ENCODE assay signal across 1 cellular context in the genomic region with DNA sequence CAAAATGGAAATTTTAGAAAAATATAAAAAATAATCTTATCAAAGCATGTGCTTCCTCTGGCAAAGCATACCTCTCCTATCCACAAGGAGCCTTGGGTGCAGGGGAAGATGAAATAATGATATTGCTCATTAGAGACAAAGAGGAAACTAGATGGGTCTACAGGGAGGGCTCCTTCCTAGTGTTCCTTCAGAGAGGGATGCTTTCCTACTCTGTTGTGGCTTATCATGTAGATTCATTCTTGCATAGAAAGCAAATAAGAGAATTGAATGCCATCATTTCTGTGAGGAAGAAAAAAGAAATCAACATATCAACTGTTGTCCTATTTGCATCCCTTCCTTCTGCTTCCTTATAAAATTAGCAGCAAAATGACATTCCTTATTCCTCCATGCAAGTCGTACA.
TF ChIP-seq lines count a peak whose summit lies in the region.

No MANE protein-coding gene starts in this region.

TF ChIP-seq in GM23338, 12 proteins besides CTCF, POLR2A, EP300 and RAD21:
- TF ChIP-seq ZNF462 (CRISPR knock-in tag; IDR thresholded peaks at IDR 0.05) (peak; percentile 56; the same call in 1 of the 2 replicates), NANOG (IDR thresholded peaks at IDR 0.05; ENCODE audit: borderline replicate concordance) (peak; percentile 40; the same call in 1 of the 2 replicates), POLR2AphosphoS5 (IDR thresholded peaks at IDR 0.05; ENCODE audit: low read depth) (no peak), REST (IDR thresholded peaks at IDR 0.05; ENCODE audit: unreplicated experiment) (no peak)
TF ChIP-seq in GM23338: peak in this region for 2.
